1 cellular context compared by ENCODE assay signal in the genomic region with DNA sequence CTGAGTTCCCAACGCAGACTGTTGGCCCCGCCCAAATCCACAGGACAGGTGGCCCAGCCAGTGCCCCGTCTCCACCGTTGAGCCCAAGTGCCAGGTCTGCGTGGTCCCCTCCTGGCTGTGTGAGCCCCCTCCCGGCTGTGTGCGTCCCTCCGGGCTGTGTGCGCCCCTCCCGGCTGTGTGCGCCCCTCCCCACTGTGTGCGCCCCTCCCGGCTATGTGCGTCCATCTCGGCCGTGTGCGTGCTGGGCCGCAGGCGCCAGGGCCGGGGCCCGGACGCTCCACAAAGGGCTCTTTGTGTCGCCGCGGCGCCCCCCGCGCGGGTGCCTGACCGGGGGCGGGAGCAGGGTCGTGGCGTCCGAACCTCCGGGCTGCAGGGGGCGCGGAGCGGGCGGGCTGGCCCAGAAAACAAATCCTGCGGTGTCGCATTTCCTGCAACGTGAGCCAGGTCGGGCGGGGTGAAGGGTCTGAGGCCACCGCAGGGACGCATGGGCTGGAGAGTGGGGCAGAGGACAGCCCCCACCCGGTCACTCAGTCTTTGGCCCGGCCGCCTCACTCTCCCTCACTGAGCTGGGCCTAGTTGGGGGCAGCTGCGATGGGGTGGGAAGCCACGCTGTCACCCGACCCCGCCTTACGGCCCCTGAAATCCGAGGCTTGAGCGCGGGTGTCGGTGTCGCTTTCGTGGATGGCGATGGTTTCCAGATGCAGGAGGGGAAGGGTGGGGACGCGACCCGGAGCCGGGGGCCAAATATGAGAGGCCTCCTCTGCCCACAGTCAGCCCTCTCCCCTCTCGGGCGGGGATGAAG.
TF ChIP-seq lines count a peak whose summit lies in the region.

No MANE protein-coding gene starts in this region.

TF ChIP-seq in HepG2, 621 proteins besides CTCF, POLR2A, EP300 and RAD21 (continued from another document):
- TF ChIP-seq, protein P1, sequence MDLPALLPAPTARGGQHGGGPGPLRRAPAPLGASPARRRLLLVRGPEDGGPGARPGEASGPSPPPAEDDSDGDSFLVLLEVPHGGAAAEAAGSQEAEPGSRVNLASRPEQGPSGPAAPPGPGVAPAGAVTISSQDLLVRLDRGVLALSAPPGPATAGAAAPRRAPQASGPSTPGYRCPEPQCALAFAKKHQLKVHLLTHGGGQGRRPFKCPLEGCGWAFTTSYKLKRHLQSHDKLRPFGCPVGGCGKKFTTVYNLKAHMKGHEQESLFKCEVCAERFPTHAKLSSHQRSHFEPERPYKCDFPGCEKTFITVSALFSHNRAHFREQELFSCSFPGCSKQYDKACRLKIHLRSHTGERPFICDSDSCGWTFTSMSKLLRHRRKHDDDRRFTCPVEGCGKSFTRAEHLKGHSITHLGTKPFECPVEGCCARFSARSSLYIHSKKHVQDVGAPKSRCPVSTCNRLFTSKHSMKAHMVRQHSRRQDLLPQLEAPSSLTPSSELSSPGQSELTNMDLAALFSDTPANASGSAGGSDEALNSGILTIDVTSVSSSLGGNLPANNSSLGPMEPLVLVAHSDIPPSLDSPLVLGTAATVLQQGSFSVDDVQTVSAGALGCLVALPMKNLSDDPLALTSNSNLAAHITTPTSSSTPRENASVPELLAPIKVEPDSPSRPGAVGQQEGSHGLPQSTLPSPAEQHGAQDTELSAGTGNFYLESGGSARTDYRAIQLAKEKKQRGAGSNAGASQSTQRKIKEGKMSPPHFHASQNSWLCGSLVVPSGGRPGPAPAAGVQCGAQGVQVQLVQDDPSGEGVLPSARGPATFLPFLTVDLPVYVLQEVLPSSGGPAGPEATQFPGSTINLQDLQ (CRISPR knock-in tag; IDR thresholded peaks at IDR 0.05), result no peak
- TF ChIP-seq, protein P2, sequence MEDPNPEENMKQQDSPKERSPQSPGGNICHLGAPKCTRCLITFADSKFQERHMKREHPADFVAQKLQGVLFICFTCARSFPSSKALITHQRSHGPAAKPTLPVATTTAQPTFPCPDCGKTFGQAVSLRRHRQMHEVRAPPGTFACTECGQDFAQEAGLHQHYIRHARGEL (CRISPR knock-in tag; IDR thresholded peaks at IDR 0.05), result 0 out of 2 replicates have a peak, but pooled peaks have one; percentile 40
- TF ChIP-seq, protein P3, sequence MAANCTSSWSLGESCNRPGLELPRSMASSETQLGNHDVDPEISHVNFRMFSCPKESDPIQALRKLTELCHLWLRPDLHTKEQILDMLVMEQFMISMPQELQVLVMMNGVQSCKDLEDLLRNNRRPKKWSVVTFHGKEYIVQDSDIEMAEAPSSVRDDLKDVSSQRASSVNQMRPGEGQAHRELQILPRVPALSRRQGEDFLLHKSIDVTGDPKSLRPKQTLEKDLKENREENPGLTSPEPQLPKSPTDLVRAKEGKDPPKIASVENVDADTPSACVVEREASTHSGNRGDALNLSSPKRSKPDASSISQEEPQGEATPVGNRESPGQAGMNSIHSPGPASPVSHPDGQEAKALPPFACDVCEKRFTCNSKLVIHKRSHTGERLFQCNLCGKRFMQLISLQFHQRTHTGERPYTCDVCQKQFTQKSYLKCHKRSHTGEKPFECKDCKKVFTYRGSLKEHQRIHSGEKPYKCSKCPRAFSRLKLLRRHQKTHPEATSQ (CRISPR knock-in tag; IDR thresholded peaks at IDR 0.05; ENCODE audit: borderline replicate concordance), result no peak
- TF ChIP-seq HNRNPLL (IDR thresholded peaks at IDR 0.05; ENCODE audit: low read depth, low read length, poor library complexity, severe bottlenecking), result peak; percentile 71
- TF ChIP-seq ZFP36L2 (CRISPR knock-in tag; IDR thresholded peaks at IDR 0.05), result no peak
- TF ChIP-seq, protein P4, sequence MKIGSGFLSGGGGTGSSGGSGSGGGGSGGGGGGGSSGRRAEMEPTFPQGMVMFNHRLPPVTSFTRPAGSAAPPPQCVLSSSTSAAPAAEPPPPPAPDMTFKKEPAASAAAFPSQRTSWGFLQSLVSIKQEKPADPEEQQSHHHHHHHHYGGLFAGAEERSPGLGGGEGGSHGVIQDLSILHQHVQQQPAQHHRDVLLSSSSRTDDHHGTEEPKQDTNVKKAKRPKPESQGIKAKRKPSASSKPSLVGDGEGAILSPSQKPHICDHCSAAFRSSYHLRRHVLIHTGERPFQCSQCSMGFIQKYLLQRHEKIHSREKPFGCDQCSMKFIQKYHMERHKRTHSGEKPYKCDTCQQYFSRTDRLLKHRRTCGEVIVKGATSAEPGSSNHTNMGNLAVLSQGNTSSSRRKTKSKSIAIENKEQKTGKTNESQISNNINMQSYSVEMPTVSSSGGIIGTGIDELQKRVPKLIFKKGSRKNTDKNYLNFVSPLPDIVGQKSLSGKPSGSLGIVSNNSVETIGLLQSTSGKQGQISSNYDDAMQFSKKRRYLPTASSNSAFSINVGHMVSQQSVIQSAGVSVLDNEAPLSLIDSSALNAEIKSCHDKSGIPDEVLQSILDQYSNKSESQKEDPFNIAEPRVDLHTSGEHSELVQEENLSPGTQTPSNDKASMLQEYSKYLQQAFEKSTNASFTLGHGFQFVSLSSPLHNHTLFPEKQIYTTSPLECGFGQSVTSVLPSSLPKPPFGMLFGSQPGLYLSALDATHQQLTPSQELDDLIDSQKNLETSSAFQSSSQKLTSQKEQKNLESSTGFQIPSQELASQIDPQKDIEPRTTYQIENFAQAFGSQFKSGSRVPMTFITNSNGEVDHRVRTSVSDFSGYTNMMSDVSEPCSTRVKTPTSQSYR (CRISPR knock-in tag; IDR thresholded peaks at IDR 0.05; ENCODE audit: borderline replicate concordance), result peak; percentile 74; the same call in 1 of the 2 replicates
- no peak for TF ChIP-seq PRMT3 (CRISPR knock-in tag; IDR thresholded peaks at IDR 0.05; ENCODE audit: borderline replicate concordance, low read depth)
- no peak for TF ChIP-seq CHD2 (IDR thresholded peaks at IDR 0.05; ENCODE audit: low read depth, low read length)
- no peak for TF ChIP-seq ZNF24 (IDR thresholded peaks at IDR 0.05)
- no peak; the same call in 1 of the 2 replicates for TF ChIP-seq ZBTB42 (CRISPR knock-in tag; IDR thresholded peaks at IDR 0.05)
- TF ChIP-seq, protein P5, sequence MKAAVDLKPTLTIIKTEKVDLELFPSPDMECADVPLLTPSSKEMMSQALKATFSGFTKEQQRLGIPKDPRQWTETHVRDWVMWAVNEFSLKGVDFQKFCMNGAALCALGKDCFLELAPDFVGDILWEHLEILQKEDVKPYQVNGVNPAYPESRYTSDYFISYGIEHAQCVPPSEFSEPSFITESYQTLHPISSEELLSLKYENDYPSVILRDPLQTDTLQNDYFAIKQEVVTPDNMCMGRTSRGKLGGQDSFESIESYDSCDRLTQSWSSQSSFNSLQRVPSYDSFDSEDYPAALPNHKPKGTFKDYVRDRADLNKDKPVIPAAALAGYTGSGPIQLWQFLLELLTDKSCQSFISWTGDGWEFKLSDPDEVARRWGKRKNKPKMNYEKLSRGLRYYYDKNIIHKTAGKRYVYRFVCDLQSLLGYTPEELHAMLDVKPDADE (CRISPR knock-in tag; IDR thresholded peaks at IDR 0.05), result no peak
- TF ChIP-seq CREM (IDR thresholded peaks at IDR 0.05), result no peak; the same call in 1 of the 2 replicates
- TF ChIP-seq CREM (CRISPR knock-in tag; IDR thresholded peaks at IDR 0.05), result no peak
- TF ChIP-seq ZNF317 (CRISPR knock-in tag; IDR thresholded peaks at IDR 0.05), result peak; percentile 83
- peak; percentile 76 for TF ChIP-seq ZFY (CRISPR knock-in tag; IDR thresholded peaks at IDR 0.05)
- peak; percentile 64; the same call in 1 of the 2 replicates for TF ChIP-seq TOE1 (CRISPR knock-in tag; IDR thresholded peaks at IDR 0.05)
- TF ChIP-seq NFE2L1 (CRISPR knock-in tag; IDR thresholded peaks at IDR 0.05; ENCODE audit: borderline replicate concordance), result 0 out of 2 replicates have a peak, but pooled peaks have one; percentile 28
- no peak for TF ChIP-seq CEBPB (IDR thresholded peaks at IDR 0.05; ENCODE audit: borderline replicate concordance, low read depth, low read length)
- TF ChIP-seq, protein P6, sequence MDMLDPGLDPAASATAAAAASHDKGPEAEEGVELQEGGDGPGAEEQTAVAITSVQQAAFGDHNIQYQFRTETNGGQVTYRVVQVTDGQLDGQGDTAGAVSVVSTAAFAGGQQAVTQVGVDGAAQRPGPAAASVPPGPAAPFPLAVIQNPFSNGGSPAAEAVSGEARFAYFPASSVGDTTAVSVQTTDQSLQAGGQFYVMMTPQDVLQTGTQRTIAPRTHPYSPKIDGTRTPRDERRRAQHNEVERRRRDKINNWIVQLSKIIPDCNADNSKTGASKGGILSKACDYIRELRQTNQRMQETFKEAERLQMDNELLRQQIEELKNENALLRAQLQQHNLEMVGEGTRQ (IDR thresholded peaks at IDR 0.05; ENCODE audit: low read depth, low read length), result no peak
- TF ChIP-seq, protein P6 (CRISPR knock-in tag; IDR thresholded peaks at IDR 0.05; ENCODE audit: borderline replicate concordance), result no peak; the same call in 1 of the 2 replicates
- TF ChIP-seq BORCS8-MEF2B (CRISPR knock-in tag; IDR thresholded peaks at IDR 0.05), result peak; percentile 58; the same call in 1 of the 2 replicates
- TF ChIP-seq AGO1 (IDR thresholded peaks at IDR 0.05; ENCODE audit: low read depth, low read length, poor library complexity, severe bottlenecking), result no peak
- TF ChIP-seq FOXK2 (IDR thresholded peaks at IDR 0.05), result no peak
- TF ChIP-seq SRSF1 (optimal IDR thresholded peaks at IDR 0.05; ENCODE audit: low read depth, low read length), result peak; percentile 96
- TF ChIP-seq, protein P7, sequence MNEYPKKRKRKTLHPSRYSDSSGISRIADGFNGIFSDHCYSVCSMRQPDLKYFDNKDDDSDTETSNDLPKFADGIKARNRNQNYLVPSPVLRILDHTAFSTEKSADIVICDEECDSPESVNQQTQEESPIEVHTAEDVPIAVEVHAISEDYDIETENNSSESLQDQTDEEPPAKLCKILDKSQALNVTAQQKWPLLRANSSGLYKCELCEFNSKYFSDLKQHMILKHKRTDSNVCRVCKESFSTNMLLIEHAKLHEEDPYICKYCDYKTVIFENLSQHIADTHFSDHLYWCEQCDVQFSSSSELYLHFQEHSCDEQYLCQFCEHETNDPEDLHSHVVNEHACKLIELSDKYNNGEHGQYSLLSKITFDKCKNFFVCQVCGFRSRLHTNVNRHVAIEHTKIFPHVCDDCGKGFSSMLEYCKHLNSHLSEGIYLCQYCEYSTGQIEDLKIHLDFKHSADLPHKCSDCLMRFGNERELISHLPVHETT (CRISPR knock-in tag; conservative IDR thresholded peaks at IDR 0.05), result peak; percentile 86
- no peak for TF ChIP-seq ZNF749 (CRISPR knock-in tag; IDR thresholded peaks at IDR 0.05; ENCODE audit: borderline replicate concordance)
- TF ChIP-seq ZNF713 (CRISPR knock-in tag; IDR thresholded peaks at IDR 0.05), result 0 out of 2 replicates have a peak, but pooled peaks have one; percentile 83
- no peak; the same call in 1 of the 2 replicates for TF ChIP-seq CCDC6 (CRISPR knock-in tag; IDR thresholded peaks at IDR 0.05)
- TF ChIP-seq ZNF180 (CRISPR knock-in tag; IDR thresholded peaks at IDR 0.05; ENCODE audit: borderline replicate concordance, low read depth), result no peak
- TF ChIP-seq ZSCAN20 (CRISPR knock-in tag; IDR thresholded peaks at IDR 0.05; ENCODE audit: borderline replicate concordance), result no peak
- TF ChIP-seq ZC3H4 (CRISPR knock-in tag; IDR thresholded peaks at IDR 0.05; ENCODE audit: borderline replicate concordance), result no peak
- TF ChIP-seq SKI (IDR thresholded peaks at IDR 0.05; ENCODE audit: partially characterized antibody), result peak; percentile 56
- peak; percentile 68; the same call in 1 of the 2 replicates for TF ChIP-seq ZNF776 (CRISPR knock-in tag; IDR thresholded peaks at IDR 0.05)
- TF ChIP-seq AKAP8 (CRISPR knock-in tag; IDR thresholded peaks at IDR 0.05), result peak; percentile 98
- no peak for TF ChIP-seq HNRNPH1 (optimal IDR thresholded peaks at IDR 0.05; ENCODE audit: low read depth, low read length)
- TF ChIP-seq CENPT (CRISPR knock-in tag; IDR thresholded peaks at IDR 0.05; ENCODE audit: low read depth), result 0 out of 2 replicates have a peak, but pooled peaks have one; percentile 10
- TF ChIP-seq ZFP41 (CRISPR knock-in tag; IDR thresholded peaks at IDR 0.05; ENCODE audit: borderline replicate concordance), result no peak; the same call in 1 of the 2 replicates
- TF ChIP-seq, protein P8, sequence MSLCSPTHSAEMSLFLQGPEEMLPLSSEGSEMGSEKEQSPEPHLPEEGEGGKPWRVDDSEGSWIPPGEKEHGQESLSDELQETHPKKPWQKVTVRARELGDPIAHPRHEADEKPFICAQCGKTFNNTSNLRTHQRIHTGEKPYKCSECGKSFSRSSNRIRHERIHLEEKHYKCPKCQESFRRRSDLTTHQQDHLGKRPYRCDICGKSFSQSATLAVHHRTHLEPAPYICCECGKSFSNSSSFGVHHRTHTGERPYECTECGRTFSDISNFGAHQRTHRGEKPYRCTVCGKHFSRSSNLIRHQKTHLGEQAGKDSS (CRISPR knock-in tag; IDR thresholded peaks at IDR 0.05; ENCODE audit: borderline replicate concordance, low read depth), result peak; percentile 65; the same call in 1 of the 2 replicates
- peak; percentile 98 for TF ChIP-seq PHF21A (CRISPR knock-in tag; IDR thresholded peaks at IDR 0.05)
- TF ChIP-seq ZBTB3 (CRISPR knock-in tag; IDR thresholded peaks at IDR 0.05; ENCODE audit: borderline replicate concordance, low read depth), result 0 out of 2 replicates have a peak, but pooled peaks have one; percentile 13
- TF ChIP-seq ZNF543 (CRISPR knock-in tag; IDR thresholded peaks at IDR 0.05), result peak; percentile 99
- no peak; the same call in 1 of the 2 replicates for TF ChIP-seq EEA1 (CRISPR knock-in tag; IDR thresholded peaks at IDR 0.05; ENCODE audit: borderline replicate concordance)
- TF ChIP-seq, protein P9, sequence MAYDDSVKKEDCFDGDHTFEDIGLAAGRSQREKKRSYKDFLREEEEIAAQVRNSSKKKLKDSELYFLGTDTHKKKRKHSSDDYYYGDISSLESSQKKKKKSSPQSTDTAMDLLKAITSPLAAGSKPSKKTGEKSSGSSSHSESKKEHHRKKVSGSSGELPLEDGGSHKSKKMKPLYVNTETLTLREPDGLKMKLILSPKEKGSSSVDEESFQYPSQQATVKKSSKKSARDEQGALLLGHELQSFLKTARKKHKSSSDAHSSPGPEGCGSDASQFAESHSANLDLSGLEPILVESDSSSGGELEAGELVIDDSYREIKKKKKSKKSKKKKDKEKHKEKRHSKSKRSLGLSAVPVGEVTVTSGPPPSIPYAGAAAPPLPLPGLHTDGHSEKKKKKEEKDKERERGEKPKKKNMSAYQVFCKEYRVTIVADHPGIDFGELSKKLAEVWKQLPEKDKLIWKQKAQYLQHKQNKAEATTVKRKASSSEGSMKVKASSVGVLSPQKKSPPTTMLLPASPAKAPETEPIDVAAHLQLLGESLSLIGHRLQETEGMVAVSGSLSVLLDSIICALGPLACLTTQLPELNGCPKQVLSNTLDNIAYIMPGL (CRISPR knock-in tag; IDR thresholded peaks at IDR 0.05; ENCODE audit: borderline replicate concordance in 1 of 2, low read depth in 1 of 2), result peak in 1 of 2 experiments; percentile 53; a peak in 2 of 4 replicates
- peak; percentile 59; the same call in 1 of the 2 replicates for TF ChIP-seq ZNF558 (CRISPR knock-in tag; IDR thresholded peaks at IDR 0.05; ENCODE audit: borderline replicate concordance)
